22 cellular contexts compared by ENCODE assay signal in the genomic region with DNA sequence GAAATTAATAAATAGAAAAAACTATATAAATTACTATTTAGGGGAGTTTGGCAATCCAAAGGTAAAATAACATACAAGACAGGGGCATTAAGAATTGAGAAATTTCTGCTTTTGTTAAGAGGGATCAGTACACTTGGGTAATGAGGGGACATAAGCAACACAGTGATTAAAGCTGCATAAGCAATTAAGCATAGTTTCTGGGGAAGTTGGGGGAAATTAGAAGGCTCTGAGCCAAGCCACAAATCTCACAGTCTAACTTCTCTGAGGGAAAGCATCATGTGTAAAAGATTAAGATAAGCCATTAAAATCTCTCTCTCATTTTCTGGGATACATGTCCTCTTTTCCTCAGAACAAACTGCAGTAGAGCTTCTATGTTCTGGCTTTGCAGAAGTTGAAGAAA.
DNase-seq lines count a peak whose midpoint lies in the region; ATAC-seq, FAIRE-seq and TF ChIP-seq lines count a peak whose summit lies in the region.
"Had no signal": no experiment of that assay in that cellular context is flagged by ENCODE, and none has a peak within 500 bp of the region (broad histone marks: within the 10 kb centered on the region; RNA-seq: fewer than 3 reads in every experiment).

No MANE protein-coding gene starts in this region.

- no peak for TF ChIP-seq POLR2A in GM12878 (IDR thresholded peaks at IDR 0.05; ENCODE audit: low read depth, low read length)

- peak overlapping the region; percentile 4; the same call in 1 of the 2 replicates for H3K4me3 ChIP-seq in SK-N-MC
- H3K4me3 ChIP-seq in GM12878 = no peak overlapping the region
- no peak overlapping the region for H3K4me3 ChIP-seq in OCI-LY7 (ENCODE audit: low read depth, low read length, poor library complexity, severe bottlenecking)
- H3K4me3 ChIP-seq: A549, BLaER1 had no signal

- H4K20me1 ChIP-seq in GM12878 (ENCODE audit: control insufficient read depth, insufficient read depth) (no peaks in the 10 kb centered on the region), OCI-LY7 (ENCODE audit: insufficient read depth, low read length) (no peaks in the 10 kb centered on the region)
- H4K20me1 ChIP-seq: BLaER1 had no signal

- no peak for TF ChIP-seq RAD21 in GM12878 (IDR thresholded peaks at IDR 0.05; ENCODE audit: insufficient read depth, low read depth, low read length)

- SMC1A ChIA-PET in GM12878 (lab: Charles Lee; ENCODE audit: uncharacterized antibody, unreplicated experiment) = no interaction called here

- H3K9me3 ChIP-seq in SK-N-MC (ENCODE audit: low read depth, low read length) = no peaks in the 10 kb centered on the region
- no peaks in the 10 kb centered on the region; the same call in 2 of the 3 replicates for H3K9me3 ChIP-seq in GM12878 (replicated peaks; ENCODE audit: control insufficient read depth, insufficient read depth, low read length)
- H3K9me3 ChIP-seq in OCI-LY7 (ENCODE audit: low read length) = no peaks in the 10 kb centered on the region
- H3K9me3 ChIP-seq: A549, BLaER1 had no signal

- intact Hi-C loops in GM12878 (cut with micrococcal nuclease; ENCODE audit: unreplicated experiment) = no loop called here
- intact Hi-C loops in OCI-LY7 (cut with micrococcal nuclease; ENCODE audit: unreplicated experiment) = no loop called here

- H3K36me3 ChIP-seq in SK-N-MC (ENCODE audit: insufficient read depth, low read length) (no peaks in the 10 kb centered on the region), GM12878 (ENCODE audit: control insufficient read depth in 2 of 2, insufficient read depth in 2 of 2, low read length in 1 of 2) (no peaks in the 10 kb centered on the region), OCI-LY7 (ENCODE audit: insufficient read depth, low read length) (no peaks in the 10 kb centered on the region)
- H3K36me3 ChIP-seq: BLaER1 had no signal

- H3K4me1 ChIP-seq in GM12878 (ENCODE audit: control insufficient read depth, insufficient read depth, low read length) (no peaks in the 10 kb centered on the region), OCI-LY7 (ENCODE audit: insufficient read depth, low read length, poor library complexity, severe bottlenecking) (no peaks in the 10 kb centered on the region)
- H3K4me1 ChIP-seq: A549, BLaER1 had no signal

- TF ChIP-seq EP300 in GM12878 (IDR thresholded peaks at IDR 0.05; ENCODE audit: borderline replicate concordance in 1 of 2, control insufficient read depth in 1 of 2, low read depth in 2 of 2, low read length in 2 of 2) = no peak

- no peak for ATAC-seq in GM12878
- ATAC-seq: A549, HCT116 had no signal

- peak overlapping the region; percentile 49; the same call in 1 of the 2 replicates for H3K27ac ChIP-seq in SK-N-MC
- no peak overlapping the region for H3K27ac ChIP-seq in GM12878 (ENCODE audit: control insufficient read depth, insufficient read depth)
- no peak overlapping the region for H3K27ac ChIP-seq in OCI-LY7 (ENCODE audit: low read depth, low read length, poor library complexity, severe bottlenecking)
- H3K27ac ChIP-seq: 22Rv1, A549, BLaER1, HL-60 had no signal

- no peaks in the 10 kb centered on the region for H3K9me2 ChIP-seq in OCI-LY7 (ENCODE audit: insufficient read depth, low read length)

- no peaks in the 10 kb centered on the region for H3K79me2 ChIP-seq in GM12878 (ENCODE audit: control insufficient read depth, insufficient read depth, low read length)
- H3K79me2 ChIP-seq in OCI-LY7 (ENCODE audit: insufficient read depth, low read depth, low read length) = no peaks in the 10 kb centered on the region

- no peaks in the 10 kb centered on the region for H3K27me3 ChIP-seq in GM12878 (replicated peaks in 1 of 2; ENCODE audit: control insufficient read depth in 2 of 2, insufficient read depth in 2 of 2, low read length in 1 of 2)
- H3K27me3 ChIP-seq: BLaER1 had no signal

- H2AFZ ChIP-seq in GM12878 (ENCODE audit: control insufficient read depth, low read depth, low read length) (no peak overlapping the region), OCI-LY7 (ENCODE audit: low read length) (no peak overlapping the region)

- TF ChIP-seq CTCF in GM12878 (IDR thresholded peaks at IDR 0.05 in 2 of 3, conservative IDR thresholded peaks at IDR 0.05 in 1 of 3; ENCODE audit: control insufficient read depth in 2 of 3, extremely low read depth in 1 of 3, insufficient read depth in 1 of 3, low read depth in 3 of 3, low read length in 3 of 3) = no peak
- no peak for TF ChIP-seq CTCF in OCI-LY7 (conservative IDR thresholded peaks at IDR 0.05; ENCODE audit: low read length)
- TF ChIP-seq CTCF in GM13976 (IDR thresholded peaks at IDR 0.05; ENCODE audit: borderline replicate concordance, control extremely low read depth, extremely low read depth, insufficient read depth, missing control alignments) = no peak

- H3K4me2 ChIP-seq in GM12878 (ENCODE audit: control insufficient read depth, insufficient read depth) (no peak overlapping the region), OCI-LY7 (ENCODE audit: low read length) (no peak overlapping the region)
- H3K4me2 ChIP-seq: A549, BLaER1 had no signal

- peak; percentile 16 for DNase-seq in NOMO-1 treated with DMSO at 0.1 percent for 48 hours (lab: John Stamatoyannopoulos, UW; ENCODE audit: unreplicated experiment)
- DNase-seq in NOMO-1 treated with dmso at 0.1 percent for 144 hours (lab: John Stamatoyannopoulos, UW; ENCODE audit: unreplicated experiment) = no peak
- peak; percentile 69 for DNase-seq in SK-N-MC (ENCODE audit: low read depth, low spot score)
- DNase-seq in GM12878 (ENCODE audit: low read depth, low spot score) = no peak
- no peak for DNase-seq in OCI-LY7 (ENCODE audit: low spot score)
- DNase-seq in GM13976 (ENCODE audit: low spot score) = no peak
- no peak for DNase-seq in HK-2 (ENCODE audit: unreplicated experiment)
- DNase-seq: CD4-positive, alpha-beta memory T cell; DMS 273 treated with DMSO at 0.1 percent for 48 hours; DMS53; DND-41; EL; GOT3; H7; HFFc6 had no signal

- CTCF ChIA-PET in GM12878 (lab: Yijun Ruan, JAX) (no interaction called here), OCI-LY7 (lab: Charles Lee; ENCODE audit: unreplicated experiment) (no interaction called here)

- RAD21 ChIA-PET in GM12878 (lab: Charles Lee; ENCODE audit: unreplicated experiment) = no interaction called here

- no peak for FAIRE-seq in GM12878 (lab: Jason Lieb, UNC)
- FAIRE-seq: GM12891, GM18507 had no signal

- POLR2A ChIA-PET in GM12878 (lab: Charles Lee) = no interaction called here
- POLR2A ChIA-PET in OCI-LY7 (lab: Charles Lee) = no interaction called here

- H3K9ac ChIP-seq in SK-N-MC (ENCODE audit: insufficient read length) (no peak overlapping the region), GM12878 (ENCODE audit: control insufficient read depth, insufficient read depth, low read length) (no peak overlapping the region)
- H3K9ac ChIP-seq: BLaER1 had no signal

- in situ Hi-C loops in GM12878 (cut with MboI) = no loop called here
- in situ Hi-C loops in GM13976 (cut with MboI; ENCODE audit: low sequenced_read_pairs, unreplicated experiment) = no loop called here

- BruUV-seq in GM12878 (replicated peaks; lab: Mats Ljungman, UMichigan) (no TSS peak), OCI-LY7 (replicated peaks; lab: Mats Ljungman, UMichigan) (no TSS peak)

TF ChIP-seq in GM12878, 131 proteins besides CTCF, POLR2A, EP300 and RAD21:
- TF ChIP-seq, protein P1, sequence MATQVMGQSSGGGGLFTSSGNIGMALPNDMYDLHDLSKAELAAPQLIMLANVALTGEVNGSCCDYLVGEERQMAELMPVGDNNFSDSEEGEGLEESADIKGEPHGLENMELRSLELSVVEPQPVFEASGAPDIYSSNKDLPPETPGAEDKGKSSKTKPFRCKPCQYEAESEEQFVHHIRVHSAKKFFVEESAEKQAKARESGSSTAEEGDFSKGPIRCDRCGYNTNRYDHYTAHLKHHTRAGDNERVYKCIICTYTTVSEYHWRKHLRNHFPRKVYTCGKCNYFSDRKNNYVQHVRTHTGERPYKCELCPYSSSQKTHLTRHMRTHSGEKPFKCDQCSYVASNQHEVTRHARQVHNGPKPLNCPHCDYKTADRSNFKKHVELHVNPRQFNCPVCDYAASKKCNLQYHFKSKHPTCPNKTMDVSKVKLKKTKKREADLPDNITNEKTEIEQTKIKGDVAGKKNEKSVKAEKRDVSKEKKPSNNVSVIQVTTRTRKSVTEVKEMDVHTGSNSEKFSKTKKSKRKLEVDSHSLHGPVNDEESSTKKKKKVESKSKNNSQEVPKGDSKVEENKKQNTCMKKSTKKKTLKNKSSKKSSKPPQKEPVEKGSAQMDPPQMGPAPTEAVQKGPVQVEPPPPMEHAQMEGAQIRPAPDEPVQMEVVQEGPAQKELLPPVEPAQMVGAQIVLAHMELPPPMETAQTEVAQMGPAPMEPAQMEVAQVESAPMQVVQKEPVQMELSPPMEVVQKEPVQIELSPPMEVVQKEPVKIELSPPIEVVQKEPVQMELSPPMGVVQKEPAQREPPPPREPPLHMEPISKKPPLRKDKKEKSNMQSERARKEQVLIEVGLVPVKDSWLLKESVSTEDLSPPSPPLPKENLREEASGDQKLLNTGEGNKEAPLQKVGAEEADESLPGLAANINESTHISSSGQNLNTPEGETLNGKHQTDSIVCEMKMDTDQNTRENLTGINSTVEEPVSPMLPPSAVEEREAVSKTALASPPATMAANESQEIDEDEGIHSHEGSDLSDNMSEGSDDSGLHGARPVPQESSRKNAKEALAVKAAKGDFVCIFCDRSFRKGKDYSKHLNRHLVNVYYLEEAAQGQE (IDR thresholded peaks at IDR 0.05; ENCODE audit: low read depth, low read length) = no peak
- peak; percentile 38; the same call in 1 of the 2 replicates for TF ChIP-seq MTA2 (IDR thresholded peaks at IDR 0.05; ENCODE audit: low read depth)

Comparison
In these comparisons a context has a peak if more than half of its experiments do, and no peak if none do; other contexts are left out.
1. DNase-seq: peak in NOMO-1 treated with DMSO at 0.1 percent for 48 hours (single experiment) and SK-N-MC (single experiment); none in NOMO-1 treated with dmso at 0.1 percent for 144 hours (single experiment), GM12878 (single experiment), OCI-LY7 (single experiment), GM13976 (single experiment) and HK-2 (single experiment).